In genomic region chr12:24012528-24012927, GRCh38 we compare ENCODE assay signal across 16 cellular contexts.
A peak's percentile ranks its signal among the peaks of the same experiment; 100 is the strongest.
DNase-seq lines count a peak whose midpoint lies in the region; TF ChIP-seq lines count a peak whose summit lies in the region.
"Had no signal": no experiment of that assay in that cellular context is flagged by ENCODE, and none has a peak within 500 bp of the region (broad histone marks: within the 10 kb centered on the region; RNA-seq: fewer than 3 reads in every experiment).

No MANE protein-coding gene starts in this region.

- TF ChIP-seq CTCF in GM06990 (IDR thresholded peaks at IDR 0.05; ENCODE audit: insufficient read depth, low read length, poor library complexity, severe bottlenecking): peak; percentile 9
- no peak for TF ChIP-seq CTCF in type B pancreatic cell (conservative IDR thresholded peaks at IDR 0.05)

- no peak overlapping the region for H3K4me3 Mint-ChIP-seq in type B pancreatic cell
- H3K4me3 Mint-ChIP-seq: activated CD4-positive, alpha-beta memory T cell treated with anti-CD3 and anti-CD28 coated beads for 36 hours; natural killer cell treated with Interleukin-12 subunit alpha and Interleukin-12 subunit beta and Interleukin-15 and Interleukin-18, amount 100 ng/mL, for 72 hours had no signal

- no peaks in the 10 kb centered on the region for H3K27me3 Mint-ChIP-seq in type B pancreatic cell
- H3K27me3 Mint-ChIP-seq: activated CD4-positive, alpha-beta memory T cell treated with anti-CD3 and anti-CD28 coated beads for 36 hours; natural killer cell treated with Interleukin-12 subunit alpha and Interleukin-12 subunit beta and Interleukin-15 and Interleukin-18, amount 100 ng/mL, for 72 hours had no signal

- no peak overlapping the region for H3K4me3 ChIP-seq in GM06990 (replicated peaks; ENCODE audit: low read depth, low read length)
- no peak overlapping the region for H3K4me3 ChIP-seq in effector memory CD4-positive, alpha-beta T cell (ENCODE audit: insufficient read depth, low read depth, low read length, poor library complexity, severe bottlenecking)
- H3K4me3 ChIP-seq: HAP-1, tibial artery had no signal

- H3K36me3 Mint-ChIP-seq in type B pancreatic cell: peaks cover under 1% of the 10 kb centered on the region
- H3K36me3 Mint-ChIP-seq: activated CD4-positive, alpha-beta memory T cell treated with anti-CD3 and anti-CD28 coated beads for 36 hours; natural killer cell treated with Interleukin-12 subunit alpha and Interleukin-12 subunit beta and Interleukin-15 and Interleukin-18, amount 100 ng/mL, for 72 hours had no signal

- no peaks in the 10 kb centered on the region for H3K4me1 ChIP-seq in effector memory CD4-positive, alpha-beta T cell (ENCODE audit: control insufficient read depth, insufficient read depth, low read length, poor library complexity, severe bottlenecking)
- H3K4me1 ChIP-seq: tibial artery had no signal

- H3K9me3 ChIP-seq in effector memory CD4-positive, alpha-beta T cell (ENCODE audit: control insufficient read depth, low read length): peaks cover 3% of the 10 kb centered on the region
- H3K9me3 ChIP-seq: HAP-1, tibial artery had no signal

- H3K36me3 ChIP-seq in GM06990 (ENCODE audit: control insufficient read depth, insufficient read depth, low read length): no peaks in the 10 kb centered on the region
- no peaks in the 10 kb centered on the region for H3K36me3 ChIP-seq in effector memory CD4-positive, alpha-beta T cell (ENCODE audit: control insufficient read depth, insufficient read depth, low read length)
- H3K36me3 ChIP-seq: HAP-1, tibial artery had no signal

- peaks cover 5% of the 10 kb centered on the region for H3K9me3 Mint-ChIP-seq in type B pancreatic cell
- H3K9me3 Mint-ChIP-seq: activated CD4-positive, alpha-beta memory T cell treated with anti-CD3 and anti-CD28 coated beads for 36 hours had no signal

- DNase-seq in GM06990 (ENCODE audit: extremely low read depth, insufficient read length) (no peak), NCI-H1105 (lab: John Stamatoyannopoulos, UW) (peak; percentile 3), dermis blood vessel endothelial cell (peak; percentile 36), midbrain (lab: John Stamatoyannopoulos, UW) (peak; percentile 12), type B pancreatic cell (ENCODE audit: extremely low spot score, unreplicated experiment) (no peak), globus pallidus (ENCODE audit: low spot score) (no peak)
- DNase-seq in effector memory CD4-positive, alpha-beta T cell: no peak
- DNase-seq: activated CD4-positive, alpha-beta memory T cell treated with anti-CD3 and anti-CD28 coated beads for 36 hours; Calu3; caudate nucleus; foreskin fibroblast; NCI-H2029; T-helper 2 cell; tibial artery had no signal

- no peaks in the 10 kb centered on the region for H3K27me3 ChIP-seq in GM06990 (replicated peaks; ENCODE audit: control insufficient read depth, insufficient read depth, low read length)
- no peaks in the 10 kb centered on the region for H3K27me3 ChIP-seq in effector memory CD4-positive, alpha-beta T cell (replicated peaks; ENCODE audit: control insufficient read depth, insufficient read depth, low read length, poor library complexity, severe bottlenecking)
- H3K27me3 ChIP-seq: tibial artery had no signal

- no peak overlapping the region for H3K27ac ChIP-seq in effector memory CD4-positive, alpha-beta T cell (ENCODE audit: insufficient read depth, low read length, poor library complexity, severe bottlenecking)
- H3K27ac ChIP-seq: tibial artery had no signal

- H3K4me1 Mint-ChIP-seq in type B pancreatic cell (ENCODE audit: unreplicated experiment): peaks cover 12% of the 10 kb centered on the region

- H3K27ac Mint-ChIP-seq in type B pancreatic cell: no peak overlapping the region
- H3K27ac Mint-ChIP-seq: activated CD4-positive, alpha-beta memory T cell treated with anti-CD3 and anti-CD28 coated beads for 36 hours; natural killer cell treated with Interleukin-12 subunit alpha and Interleukin-12 subunit beta and Interleukin-15 and Interleukin-18, amount 100 ng/mL, for 72 hours had no signal

Comparison
In these comparisons a context has a peak if more than half of its experiments do, and no peak if none do; other contexts are left out.
1. DNase-seq: peak in NCI-H1105 (single experiment), dermis blood vessel endothelial cell (single experiment) and midbrain (single experiment); none in GM06990 (single experiment), type B pancreatic cell (single experiment), globus pallidus (single experiment) and effector memory CD4-positive, alpha-beta T cell (0 of 3).